Comparison of ENCODE assay signal across 15 cellular contexts in genomic region chr2:210630904-210631560, GRCh38.
A peak's percentile ranks its signal among the peaks of the same experiment; 100 is the strongest.
DNase-seq lines count a peak whose midpoint lies in the region; ATAC-seq, FAIRE-seq and TF ChIP-seq lines count a peak whose summit lies in the region.
"Had no signal": no experiment of that assay in that cellular context is flagged by ENCODE, and none has a peak within 500 bp of the region (broad histone marks: within the 10 kb centered on the region; RNA-seq: fewer than 3 reads in every experiment).

No MANE protein-coding gene starts in this region.

- H3K9me3 Mint-ChIP-seq in neural progenitor cell: no peaks in the 10 kb centered on the region
- H3K9me3 Mint-ChIP-seq: activated CD4-positive, alpha-beta memory T cell treated with anti-CD3 and anti-CD28 coated beads, Interleukin-2, amount 10 ng/mL, durations not matched to agents 7 days and 5 days had no signal

- intact Hi-C loops in testis (cut with DNase I; ENCODE audit: low total_unique reads): no loop called here

- no peaks in the 10 kb centered on the region for H4K20me1 ChIP-seq in neural progenitor cell (ENCODE audit: low read depth)

- ATAC-seq in GM18517 (IDR thresholded peaks at IDR 0.05; ENCODE audit: unreplicated experiment): no peak
- ATAC-seq: natural killer cell treated with Interleukin-12 subunit alpha and Interleukin-12 subunit beta and Interleukin-15 and Interleukin-18, amount 100 ng/mL, for 72 hours; PC-3 had no signal

- no peak overlapping the region for H3K9ac ChIP-seq in neural progenitor cell

- no peaks in the 10 kb centered on the region for H3K79me2 ChIP-seq in neural progenitor cell (ENCODE audit: low read depth)

- POLR2A ChIA-PET in HEK293 (lab: Yijun Ruan, JAX): no interaction called here

- TF ChIP-seq POLR2A in testis (IDR thresholded peaks at IDR 0.05) (no peak), H54 (IDR thresholded peaks at IDR 0.05; ENCODE audit: low read depth, low read length) (no peak)

- H3K4me2 ChIP-seq in neural progenitor cell: no peak overlapping the region

- no peak overlapping the region for H3K4me3 Mint-ChIP-seq in neural progenitor cell
- H3K4me3 Mint-ChIP-seq: activated CD4-positive, alpha-beta memory T cell treated with anti-CD3 and anti-CD28 coated beads, Interleukin-2, amount 10 ng/mL, durations not matched to agents 7 days and 5 days; natural killer cell treated with Interleukin-12 subunit alpha and Interleukin-12 subunit beta and Interleukin-15 and Interleukin-18, amount 100 ng/mL, for 72 hours had no signal

- H2AFZ ChIP-seq in neural progenitor cell (replicated peaks): no peak overlapping the region

- peaks cover 2% of the 10 kb centered on the region for H3K27me3 Mint-ChIP-seq in neural progenitor cell (ENCODE audit: insufficient read depth, low read depth)
- H3K27me3 Mint-ChIP-seq: activated CD4-positive, alpha-beta memory T cell treated with anti-CD3 and anti-CD28 coated beads, Interleukin-2, amount 10 ng/mL, durations not matched to agents 7 days and 5 days; natural killer cell treated with Interleukin-12 subunit alpha and Interleukin-12 subunit beta and Interleukin-15 and Interleukin-18, amount 100 ng/mL, for 72 hours had no signal

- DNase-seq in NCI-H1694 treated with DMSO at 0.1 percent for 48 hours (lab: John Stamatoyannopoulos, UW): peak; percentile 98
- peak; percentile 27 for DNase-seq in NCI-H69 (lab: John Stamatoyannopoulos, UW)
- DNase-seq in neural progenitor cell (ENCODE audit: low spot score): peak; percentile 19
- no peak for DNase-seq in testis
- DNase-seq in H54 (ENCODE audit: insufficient read length, low spot score): no peak
- no peak for DNase-seq in frontal cortex (ENCODE audit: low spot score in 2 of 2)
- DNase-seq: activated CD4-positive, alpha-beta memory T cell treated with anti-CD3 and anti-CD28 coated beads, Interleukin-2, amount 10 ng/mL, durations not matched to agents 7 days and 5 days; Calu3; KG1; PC-3 had no signal

- no peak overlapping the region for H3K4me3 ChIP-seq in HEK293 (ENCODE audit: low read depth, low read length)
- H3K4me3 ChIP-seq in neural progenitor cell: no peak overlapping the region
- no peak overlapping the region for H3K4me3 ChIP-seq in testis
- H3K4me3 ChIP-seq: lung had no signal

- H3K4me1 ChIP-seq in HEK293 (ENCODE audit: control insufficient read depth, insufficient read depth, low read length): no peaks in the 10 kb centered on the region
- no peaks in the 10 kb centered on the region for H3K4me1 ChIP-seq in neural progenitor cell
- H3K4me1 ChIP-seq in testis: no peaks in the 10 kb centered on the region

- no peak overlapping the region for H3K27ac Mint-ChIP-seq in neural progenitor cell
- H3K27ac Mint-ChIP-seq: activated CD4-positive, alpha-beta memory T cell treated with anti-CD3 and anti-CD28 coated beads, Interleukin-2, amount 10 ng/mL, durations not matched to agents 7 days and 5 days; natural killer cell treated with Interleukin-12 subunit alpha and Interleukin-12 subunit beta and Interleukin-15 and Interleukin-18, amount 100 ng/mL, for 72 hours had no signal

- FAIRE-seq in H54 (lab: Jason Lieb, UNC) (no peak), frontal cortex (lab: Jason Lieb, UNC) (no peak)

- TF ChIP-seq CTCF in HEK293 (tag by site-specific recombination; IDR thresholded peaks at IDR 0.05) (no peak), neural progenitor cell (IDR thresholded peaks at IDR 0.05) (no peak), testis (IDR thresholded peaks at IDR 0.05) (no peak)

- H3K27ac ChIP-seq in HEK293 (ENCODE audit: extremely low read depth, low read depth, low read length) (no peak overlapping the region), neural progenitor cell (no peak overlapping the region), testis (no peak overlapping the region)
- H3K27ac ChIP-seq: HL-60 had no signal

- no peaks in the 10 kb centered on the region for H3F3A ChIP-seq in neural progenitor cell (ENCODE audit: low read depth)

- H3K27me3 ChIP-seq in neural progenitor cell (no peaks in the 10 kb centered on the region), testis (no peaks in the 10 kb centered on the region)

- H3K9me3 ChIP-seq in HEK293 (ENCODE audit: control insufficient read depth, insufficient read depth, low read depth, low read length) (no peaks in the 10 kb centered on the region), neural progenitor cell (ENCODE audit: low read depth) (no peaks in the 10 kb centered on the region), testis (no peaks in the 10 kb centered on the region)

- H3K36me3 Mint-ChIP-seq in neural progenitor cell: no peaks in the 10 kb centered on the region
- H3K36me3 Mint-ChIP-seq: natural killer cell treated with Interleukin-12 subunit alpha and Interleukin-12 subunit beta and Interleukin-15 and Interleukin-18, amount 100 ng/mL, for 72 hours had no signal

- CTCF ChIA-PET in HEK293 (lab: Yijun Ruan, JAX): no interaction called here

- no peaks in the 10 kb centered on the region for H3K36me3 ChIP-seq in HEK293 (ENCODE audit: control insufficient read depth in 2 of 2, insufficient read depth in 1 of 2, low read length in 2 of 2)
- H3K36me3 ChIP-seq in neural progenitor cell: no peaks in the 10 kb centered on the region
- H3K36me3 ChIP-seq in testis (ENCODE audit: low read depth, missing control alignments): no peaks in the 10 kb centered on the region

- H3K4me1 Mint-ChIP-seq in neural progenitor cell: peaks cover 17% of the 10 kb centered on the region
- H3K4me1 Mint-ChIP-seq: activated CD4-positive, alpha-beta memory T cell treated with anti-CD3 and anti-CD28 coated beads, Interleukin-2, amount 10 ng/mL, durations not matched to agents 7 days and 5 days had no signal

- WGBS in testis, 2 donors: 76 to 77% methylated on average over 5 of the region's 5 CpGs

TF ChIP-seq in HEK293, 187 proteins besides CTCF, POLR2A, EP300 and RAD21:
- TF ChIP-seq KLF16 (tag by site-specific recombination; IDR thresholded peaks at IDR 0.05): no peak
- peak; percentile 78 for TF ChIP-seq SP7 (tag by site-specific recombination; IDR thresholded peaks at IDR 0.05)
- no peak for TF ChIP-seq ZNF561 (tag by site-specific recombination; IDR thresholded peaks at IDR 0.05; ENCODE audit: borderline replicate concordance)
- TF ChIP-seq PRDM6 (tag by site-specific recombination; IDR thresholded peaks at IDR 0.05): peak; percentile 71
- TF ChIP-seq ZNF292 (tag by site-specific recombination; IDR thresholded peaks at IDR 0.05; ENCODE audit: borderline replicate concordance, low read depth): no peak
- TF ChIP-seq ZNF335 (tag by site-specific recombination; conservative IDR thresholded peaks at IDR 0.05): peak; percentile 34

Comparison
In these comparisons a context has a peak if more than half of its experiments do, and no peak if none do; other contexts are left out.
1. DNase-seq: peak in NCI-H1694 treated with DMSO at 0.1 percent for 48 hours (single experiment), NCI-H69 (single experiment) and neural progenitor cell (single experiment); none in testis (single experiment), H54 (single experiment) and frontal cortex (0 of 2).